8 cellular contexts compared by ENCODE assay signal in the genomic region with DNA sequence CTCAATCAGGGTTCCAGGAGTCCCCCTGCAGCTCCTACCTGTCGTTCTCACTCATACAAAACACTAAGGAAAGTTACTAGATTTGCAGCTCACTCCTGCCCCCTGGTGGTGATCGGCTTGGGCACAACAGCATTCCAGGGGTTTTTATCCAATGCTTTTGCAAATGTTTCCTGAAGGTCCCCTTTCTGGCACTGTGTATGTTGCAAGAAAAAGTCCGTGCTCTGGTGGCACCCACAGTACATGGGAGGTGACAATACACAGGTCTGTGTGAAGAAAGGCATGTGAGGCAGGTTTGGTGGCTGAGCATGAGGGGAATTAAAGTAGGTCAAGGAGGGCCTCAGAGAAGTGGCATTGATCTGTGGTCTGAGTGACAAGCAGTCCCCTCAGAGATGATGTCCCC. TPM values are rescaled to one million over a fixed set of nuclear protein-coding genes. Genes with fewer than 3 reads are reported as not detected.
DNase-seq lines count a peak whose midpoint lies in the region; ATAC-seq and TF ChIP-seq lines count a peak whose summit lies in the region.

No MANE protein-coding gene starts in this region.

- intact Hi-C loops in testis (cut with DNase I; ENCODE audit: low total_unique reads) = no loop called here

- no peaks in the 10 kb centered on the region for H3K36me3 ChIP-seq in testis (ENCODE audit: low read depth, missing control alignments)

- no peak overlapping the region for H3K27ac ChIP-seq in testis

- 2 to 3% methylated on average over 3 of the region's 3 CpGs for WGBS in testis, 2 donors

- no peaks in the 10 kb centered on the region for H3K27me3 ChIP-seq in testis

- no peak for TF ChIP-seq POLR2A in testis (IDR thresholded peaks at IDR 0.05)

- H3K4me3 ChIP-seq in LNCaP clone FGC (ENCODE audit: low read depth, low read length) (no peak overlapping the region), testis (no peak overlapping the region)

- TF ChIP-seq CTCF in LNCaP clone FGC (IDR thresholded peaks at IDR 0.05; ENCODE audit: control insufficient read depth, extremely low read depth, insufficient read depth) (peak; percentile 91), testis (IDR thresholded peaks at IDR 0.05) (peak; percentile 92 to 96 (median 93))

- no peaks in the 10 kb centered on the region for H3K4me1 ChIP-seq in testis

- DNase-seq in DMS153 treated with DMSO at 0.1 percent for 48 hours (lab: John Stamatoyannopoulos, UW; ENCODE audit: unreplicated experiment) (peak; percentile 77), LNCaP clone FGC (ENCODE audit: low read depth) (peak; percentile 57), RPMI8226 (peak; percentile 75), activated T-helper 1 cell treated with Interleukin-2 at 50 U/mL for 16 hours (ENCODE audit: low read depth) (peak; percentile 63), fibroblast of the conjunctiva (ENCODE audit: low read depth) (peak; percentile 57), nucleus accumbens (lab: John Stamatoyannopoulos, UW) (peak in 51 of 56 donors; percentile 18 to 96 (median 65)), testis (peak; percentile 96)

- H3K9me3 ChIP-seq in testis = no peaks in the 10 kb centered on the region

- ATAC-seq in HG03196 (IDR thresholded peaks at IDR 0.05; ENCODE audit: unreplicated experiment) = no peak

RNA-seq across cellular contexts. Expression of a gene that starts 8.6 kb away (rescaled TPM):
- 100 to 1,000 TPM; 112 to 113 TPM for total RNA-seq in testis
- 47.6 TPM for polyA plus RNA-seq in testis (ENCODE audit: insufficient read depth, low read depth, low replicate concordance)

RNA-seq across cellular contexts. Expression of a gene that starts 14.4 kb away (rescaled TPM):
- 100 to 1,000 TPM; 160 to 210 TPM for total RNA-seq in testis
- polyA plus RNA-seq in testis (ENCODE audit: insufficient read depth, low read depth, low replicate concordance) = 170 TPM

RNA-seq across cellular contexts. Expression of a gene that starts 31.4 kb away (rescaled TPM):
- total RNA-seq in testis = 10 to 100 TPM; 20.1 to 35.0 TPM
- 35.4 TPM for polyA plus RNA-seq in testis (ENCODE audit: insufficient read depth, low read depth, low replicate concordance)

RNA-seq across cellular contexts. Expression of a gene that starts 49.5 kb away (rescaled TPM):
- 1 to 10 TPM; 2.4 to 2.8 TPM for total RNA-seq in testis
- 6.3 TPM for polyA plus RNA-seq in testis (ENCODE audit: insufficient read depth, low read depth, low replicate concordance)

RNA-seq across cellular contexts. Expression of a gene that starts 55.6 kb away (rescaled TPM):
- 10 to 100 TPM; 34.5 to 49.6 TPM for total RNA-seq in testis
- 32.3 TPM for polyA plus RNA-seq in testis (ENCODE audit: insufficient read depth, low read depth, low replicate concordance)
